In genomic region chr13:104565888-104566287, GRCh38 we compare ENCODE assay signal across 26 cellular contexts.
"Had no signal": no experiment of that assay in that cellular context is flagged by ENCODE, and none has a peak within 500 bp of the region (broad histone marks: within the 10 kb centered on the region; RNA-seq: fewer than 3 reads in every experiment).

No MANE protein-coding gene starts in this region.

- DNase-seq: colonic mucosa; cortex of kidney; effector CD8-positive, alpha-beta T cell; effector memory CD8-positive, alpha-beta T cell; endodermal cell; erythroblast; esophagus squamous epithelium; foreskin fibroblast; foreskin melanocyte; gastrocnemius medialis; glutamatergic neuron; head of caudate nucleus; heart right ventricle; hippocampal formation; left cardiac atrium; left ventricle myocardium superior; lower lobe of right lung; mesenchymal stem cell; mucosa of descending colon; naive B cell had no signal

- ATAC-seq: effector memory CD8-positive, alpha-beta T cell; esophagus mucosa; gastrocnemius medialis; heart right ventricle; left cardiac atrium; left lung; left ventricle myocardium superior; lower lobe of right lung; mucosa of descending colon had no signal

- FAIRE-seq: endometrium, islet of Langerhans, keratinocyte had no signal

- H3K27ac ChIP-seq: colonic mucosa, epithelial cell of prostate, esophagus squamous epithelium, gastrocnemius medialis, heart right ventricle, left lung, lower lobe of right lung had no signal
